Comparison of ENCODE assay signal across 24 cellular contexts in genomic region chr3:151362798-151363197, GRCh38. TPM values are rescaled to one million over a fixed set of nuclear protein-coding genes. Genes with fewer than 3 reads are reported as not detected.
DNase-seq lines count a peak whose midpoint lies in the region; ATAC-seq and TF ChIP-seq lines count a peak whose summit lies in the region.
"Had no signal": no experiment of that assay in that cellular context is flagged by ENCODE, and none has a peak within 500 bp of the region (broad histone marks: within the 10 kb centered on the region; RNA-seq: fewer than 3 reads in every experiment).

No MANE protein-coding gene starts in this region.

- TF ChIP-seq EP300 in upper lobe of left lung (IDR thresholded peaks at IDR 0.05), result no peak
- TF ChIP-seq EP300 in ovary (IDR thresholded peaks at IDR 0.05), result no peak

- ATAC-seq in left lung (peak; percentile 43), upper lobe of left lung (ENCODE audit: low FRiP score in 2 of 2) (peak; percentile 40 to 42)
- ATAC-seq: natural killer cell treated with Interleukin-12 subunit alpha and Interleukin-12 subunit beta and Interleukin-15 and Interleukin-18, amount 100 ng/mL, for 72 hours; stimulated activated naive CD8-positive, alpha-beta T cell treated with anti-CD3 and anti-CD28 coated beads, Interleukin-15, Interleukin-2, amounts not matched to agents 100 U/mL and 50 U/mL, for 24 hours had no signal

- WGBS in upper lobe of left lung, 2 donors, result 34 to 51% methylated on average over 3 of the region's 3 CpGs
- 56 to 63% (median 62%) methylated on average over 3 of the region's 3 CpGs for WGBS in ovary, 3 donors

- H4K20me1 ChIP-seq in neural progenitor cell (ENCODE audit: low read depth), result no peaks in the 10 kb centered on the region

- no peak overlapping the region for H3K4me2 ChIP-seq in neural progenitor cell

- H3K9me3 ChIP-seq in left lung, result no peaks in the 10 kb centered on the region
- H3K9me3 ChIP-seq in upper lobe of left lung, result no peaks in the 10 kb centered on the region
- no peaks in the 10 kb centered on the region for H3K9me3 ChIP-seq in ovary
- no peaks in the 10 kb centered on the region for H3K9me3 ChIP-seq in neural progenitor cell (ENCODE audit: low read depth)
- H3K9me3 ChIP-seq: prostate gland, tibial nerve had no signal

- intact Hi-C loops in left lung (cut with DNase I) (no loop called here), ovary (cut with DNase I) (no loop called here)

- no peak overlapping the region for H2AFZ ChIP-seq in neural progenitor cell (replicated peaks)

- H3K36me3 ChIP-seq in left lung, result no peaks in the 10 kb centered on the region
- no peaks in the 10 kb centered on the region for H3K36me3 ChIP-seq in upper lobe of left lung
- no peaks in the 10 kb centered on the region for H3K36me3 ChIP-seq in ovary
- peaks cover 4% of the 10 kb centered on the region for H3K36me3 ChIP-seq in neural progenitor cell
- H3K36me3 ChIP-seq: cardiac muscle cell, prostate gland, tibial nerve had no signal

- H3K27ac Mint-ChIP-seq in neural progenitor cell, result no peak overlapping the region
- H3K27ac Mint-ChIP-seq: activated CD4-positive, alpha-beta T cell treated with anti-CD3 and anti-CD28 coated beads, Interleukin-2, amount 10 ng/mL, durations not matched to agents 7 days and 5 days; natural killer cell treated with Interleukin-12 subunit alpha and Interleukin-12 subunit beta and Interleukin-15 and Interleukin-18, amount 100 ng/mL, for 72 hours had no signal

- H3K4me1 Mint-ChIP-seq in neural progenitor cell, result peaks cover 11% of the 10 kb centered on the region
- H3K4me1 Mint-ChIP-seq: activated CD4-positive, alpha-beta T cell treated with anti-CD3 and anti-CD28 coated beads, Interleukin-2, amount 10 ng/mL, durations not matched to agents 7 days and 5 days had no signal

- peak overlapping the region in 1 of 2 donors; percentile 66 for H3K27ac ChIP-seq in left lung
- H3K27ac ChIP-seq in upper lobe of left lung, result peak overlapping the region in 1 of 4 donors; percentile 32
- no peak overlapping the region for H3K27ac ChIP-seq in ovary
- no peak overlapping the region for H3K27ac ChIP-seq in neural progenitor cell
- H3K27ac ChIP-seq: cardiac muscle cell, prostate gland, skin epidermis had no signal

- H3K9me3 Mint-ChIP-seq in neural progenitor cell, result no peaks in the 10 kb centered on the region
- H3K9me3 Mint-ChIP-seq: activated CD4-positive, alpha-beta T cell treated with anti-CD3 and anti-CD28 coated beads, Interleukin-2, amount 10 ng/mL, durations not matched to agents 7 days and 5 days; natural killer cell treated with Interleukin-12 subunit alpha and Interleukin-12 subunit beta and Interleukin-15 and Interleukin-18, amount 100 ng/mL, for 72 hours had no signal

- no peak for TF ChIP-seq CTCF in left lung (IDR thresholded peaks at IDR 0.05)
- no peak for TF ChIP-seq CTCF in upper lobe of left lung (IDR thresholded peaks at IDR 0.05)
- no peak for TF ChIP-seq CTCF in ovary (IDR thresholded peaks at IDR 0.05)
- no peak for TF ChIP-seq CTCF in neural progenitor cell (IDR thresholded peaks at IDR 0.05)

- H3K27me3 ChIP-seq in left lung, result no peaks in the 10 kb centered on the region
- no peaks in the 10 kb centered on the region for H3K27me3 ChIP-seq in upper lobe of left lung
- H3K27me3 ChIP-seq in ovary, result no peaks in the 10 kb centered on the region
- no peaks in the 10 kb centered on the region for H3K27me3 ChIP-seq in neural progenitor cell
- H3K27me3 ChIP-seq: cardiac muscle cell, tibial nerve had no signal

- no peak overlapping the region for H3K4me3 Mint-ChIP-seq in neural progenitor cell
- H3K4me3 Mint-ChIP-seq: activated CD4-positive, alpha-beta T cell treated with anti-CD3 and anti-CD28 coated beads, Interleukin-2, amount 10 ng/mL, durations not matched to agents 7 days and 5 days; natural killer cell treated with Interleukin-12 subunit alpha and Interleukin-12 subunit beta and Interleukin-15 and Interleukin-18, amount 100 ng/mL, for 72 hours had no signal

- H3K4me3 ChIP-seq in left lung, result no peak overlapping the region
- H3K4me3 ChIP-seq in upper lobe of left lung, result no peak overlapping the region
- H3K4me3 ChIP-seq in ovary, result no peak overlapping the region
- H3K4me3 ChIP-seq in neural progenitor cell, result no peak overlapping the region
- H3K4me3 ChIP-seq: cardiac muscle cell, prostate gland, skin epidermis, tibial nerve had no signal

- H3F3A ChIP-seq in neural progenitor cell (ENCODE audit: low read depth), result no peaks in the 10 kb centered on the region

- H3K79me2 ChIP-seq in neural progenitor cell (ENCODE audit: low read depth), result no peaks in the 10 kb centered on the region

- H3K9ac ChIP-seq in neural progenitor cell, result no peak overlapping the region

- DNase-seq in HCEC 1CT (peak; percentile 26), SKM-1 treated with dmso at 0.1 percent for 144 hours (lab: John Stamatoyannopoulos, UW; ENCODE audit: unreplicated experiment) (peak; percentile 2), left lung (peak in 1 of 2 donors; percentile 33), upper lobe of left lung (peak in 1 of 2 donors; percentile 36), ovary (no peak), neural progenitor cell (ENCODE audit: low spot score) (no peak), NCI-H1694 (lab: John Stamatoyannopoulos, UW) (no peak)
- DNase-seq: activated CD4-positive, alpha-beta T cell treated with anti-CD3 and anti-CD28 coated beads, Interleukin-2, amount 10 ng/mL, durations not matched to agents 7 days and 5 days; Calu3; EL; NCI-H1417; NCI-H526 treated with DMSO at 0.1 percent for 48 hours; PC-3; SHP77; stimulated activated naive CD8-positive, alpha-beta T cell treated with anti-CD3 and anti-CD28 coated beads, Interleukin-15, Interleukin-2, amounts not matched to agents 100 U/mL and 50 U/mL, for 24 hours; T-helper 1 cell had no signal

- H3K36me3 Mint-ChIP-seq in neural progenitor cell, result peaks cover 4% of the 10 kb centered on the region
- H3K36me3 Mint-ChIP-seq: natural killer cell treated with Interleukin-12 subunit alpha and Interleukin-12 subunit beta and Interleukin-15 and Interleukin-18, amount 100 ng/mL, for 72 hours had no signal

- H3K4me1 ChIP-seq in left lung (peaks cover 0 to 15% of the 10 kb centered on the region in 2 donors), upper lobe of left lung (peaks cover 0 to 10% (median 3%) of the 10 kb centered on the region in 4 donors), ovary (ENCODE audit: insufficient read depth) (no peaks in the 10 kb centered on the region), neural progenitor cell (peaks cover 14% of the 10 kb centered on the region)
- H3K4me1 ChIP-seq: prostate gland had no signal

- H3K27me3 Mint-ChIP-seq in neural progenitor cell (ENCODE audit: insufficient read depth, low read depth), result no peaks in the 10 kb centered on the region
- H3K27me3 Mint-ChIP-seq: activated CD4-positive, alpha-beta T cell treated with anti-CD3 and anti-CD28 coated beads, Interleukin-2, amount 10 ng/mL, durations not matched to agents 7 days and 5 days had no signal

- TF ChIP-seq POLR2A in upper lobe of left lung (IDR thresholded peaks at IDR 0.05) (no peak), ovary (IDR thresholded peaks at IDR 0.05) (no peak)

RNA-seq across cellular contexts. Expression of gene P2RY12, which starts 21.8 kb away (rescaled TPM):
- 1 to 10 TPM; 3.8 to 4.0 TPM for total RNA-seq in left lung
- total RNA-seq in upper lobe of left lung, result 1 to 10 TPM in 4 of 6 donors, under 1 TPM in 1, not detected in 1; 0.22 to 3.9 (median 2.8) TPM
- 1 to 10 TPM in 3 of 7 donors, under 1 TPM in 4; 0.22 to 1.7 (median 0.69) TPM for total RNA-seq in ovary
- 1 to 10 TPM in 1 of 2 donors, under 1 TPM in 1; 0.19 to 1.3 TPM for polyA plus RNA-seq in ovary
- total RNA-seq in neural progenitor cell (ENCODE audit: low replicate concordance), result not detected in 2 replicates
- total RNA-seq: activated CD4-positive, alpha-beta T cell treated with anti-CD3 and anti-CD28 coated beads, Interleukin-2, amount 10 ng/mL, durations not matched to agents 7 days and 5 days; Calu3; cardiac muscle cell; natural killer cell treated with Interleukin-12 subunit alpha and Interleukin-12 subunit beta and Interleukin-15 and Interleukin-18, amount 100 ng/mL, for 72 hours; PC-3 had no signal
- polyA plus RNA-seq: BJ, keratinocyte had no signal

RNA-seq across cellular contexts. Expression of gene P2RY13, which starts 33.4 kb away (rescaled TPM):
- 10 to 100 TPM in 1 of 2 donors, 1 to 10 TPM in 1; 2.2 to 16.4 TPM for total RNA-seq in left lung
- total RNA-seq in upper lobe of left lung, result 10 to 100 TPM in 2 of 6 donors, 1 to 10 TPM in 3, under 1 TPM in 1; 0.67 to 13.4 (median 3.2) TPM
- total RNA-seq in ovary, result 1 to 10 TPM in 1 of 7 donors, under 1 TPM in 6; 0.27 to 1.6 (median 0.56) TPM
- polyA plus RNA-seq in ovary, result 1 to 10 TPM in 1 of 2 donors, under 1 TPM in 1; 0.31 to 5.8 TPM
- not detected in 2 replicates for total RNA-seq in neural progenitor cell (ENCODE audit: low replicate concordance)
- total RNA-seq: activated CD4-positive, alpha-beta T cell treated with anti-CD3 and anti-CD28 coated beads, Interleukin-2, amount 10 ng/mL, durations not matched to agents 7 days and 5 days; Calu3; cardiac muscle cell; natural killer cell treated with Interleukin-12 subunit alpha and Interleukin-12 subunit beta and Interleukin-15 and Interleukin-18, amount 100 ng/mL, for 72 hours; PC-3 had no signal
- polyA plus RNA-seq: BJ, keratinocyte had no signal

RNA-seq across cellular contexts. Expression of gene GPR87, which starts 46.2 kb away (rescaled TPM):
- total RNA-seq in left lung (under 1 TPM; 0.52 to 0.85 TPM), upper lobe of left lung (under 1 TPM in 3 of 6 donors, not detected in 3; 0.30 to 0.69 (median 0.34) TPM), ovary (under 1 TPM in 1 of 7 donors, not detected in 6; 0.23 TPM), neural progenitor cell (ENCODE audit: low replicate concordance) (not detected in 2 replicates)
- polyA plus RNA-seq in ovary, result not detected
- total RNA-seq: cardiac muscle cell; frontal cortex; natural killer cell treated with Interleukin-12 subunit alpha and Interleukin-12 subunit beta and Interleukin-15 and Interleukin-18, amount 100 ng/mL, for 72 hours; tibial nerve had no signal
- polyA plus RNA-seq: BJ, cardiac muscle cell had no signal

Comparison
In these comparisons a context has a peak if more than half of its experiments do, and no peak if none do; other contexts are left out.
1. DNase-seq: peak in HCEC 1CT (single experiment) and SKM-1 treated with dmso at 0.1 percent for 144 hours (single experiment); none in ovary (0 of 5), neural progenitor cell (single experiment) and NCI-H1694 (single experiment).